Comparison of ENCODE assay signal across 2 cellular contexts in the genomic region with DNA sequence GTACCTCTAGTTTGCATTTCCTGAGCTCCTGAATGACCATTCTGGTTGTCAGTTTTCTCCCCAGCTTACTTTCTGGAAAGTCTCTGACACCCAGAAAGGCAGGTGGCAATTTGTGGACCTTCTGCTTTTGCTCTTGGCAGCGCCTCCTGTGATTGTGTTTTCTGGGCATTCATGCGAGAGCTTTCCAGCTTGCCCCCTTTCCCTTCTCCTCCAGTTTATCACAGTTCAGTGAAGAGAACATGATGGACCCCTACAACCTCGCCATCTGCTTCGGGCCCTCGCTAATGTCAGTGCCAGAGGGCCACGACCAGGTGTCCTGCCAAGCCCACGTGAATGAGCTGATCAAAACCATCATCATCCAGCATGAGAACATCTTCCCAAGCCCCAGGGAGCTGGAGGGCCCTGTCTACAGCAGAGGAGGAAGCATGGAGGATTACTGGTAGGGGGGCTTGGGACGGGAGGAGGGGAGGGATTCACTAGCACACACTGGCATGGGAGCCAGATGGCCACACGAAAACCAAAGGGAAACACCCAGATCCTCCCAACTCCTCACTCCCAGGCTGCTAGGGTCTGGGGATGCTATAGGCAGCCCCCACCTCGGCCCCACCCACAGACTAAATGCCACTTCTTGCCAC.
TF ChIP-seq lines count a peak whose summit lies in the region.

No MANE protein-coding gene starts in this region.

TF ChIP-seq in IMR-90, 13 proteins besides CTCF, POLR2A, EP300 and RAD21:
- no peak for TF ChIP-seq RFX5 (IDR thresholded peaks at IDR 0.05; ENCODE audit: low read depth, low read length)
- TF ChIP-seq, protein P1, sequence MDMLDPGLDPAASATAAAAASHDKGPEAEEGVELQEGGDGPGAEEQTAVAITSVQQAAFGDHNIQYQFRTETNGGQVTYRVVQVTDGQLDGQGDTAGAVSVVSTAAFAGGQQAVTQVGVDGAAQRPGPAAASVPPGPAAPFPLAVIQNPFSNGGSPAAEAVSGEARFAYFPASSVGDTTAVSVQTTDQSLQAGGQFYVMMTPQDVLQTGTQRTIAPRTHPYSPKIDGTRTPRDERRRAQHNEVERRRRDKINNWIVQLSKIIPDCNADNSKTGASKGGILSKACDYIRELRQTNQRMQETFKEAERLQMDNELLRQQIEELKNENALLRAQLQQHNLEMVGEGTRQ (IDR thresholded peaks at IDR 0.05; ENCODE audit: low read depth, low read length), result no peak
- no peak for TF ChIP-seq FOS (IDR thresholded peaks at IDR 0.05; ENCODE audit: low read depth, low read length)
- TF ChIP-seq BHLHE40 (IDR thresholded peaks at IDR 0.05; ENCODE audit: low read depth, low read length), result no peak
- TF ChIP-seq RCOR1 (IDR thresholded peaks at IDR 0.05; ENCODE audit: insufficient replicate concordance, low read length), result no peak
- no peak for TF ChIP-seq CEBPB (IDR thresholded peaks at IDR 0.05; ENCODE audit: low read depth, low read length)
- TF ChIP-seq CHD1 (IDR thresholded peaks at IDR 0.05; ENCODE audit: low read depth, low read length), result no peak
- TF ChIP-seq NFE2L2 (IDR thresholded peaks at IDR 0.05; ENCODE audit: low read depth, low read length), result no peak
- TF ChIP-seq MAFK (IDR thresholded peaks at IDR 0.05; ENCODE audit: low read depth, low read length), result no peak
- TF ChIP-seq SMC3 (IDR thresholded peaks at IDR 0.05; ENCODE audit: low read depth, low read length), result no peak
TF ChIP-seq in IMR-90: peak in this region for 0.

TF ChIP-seq in HEK293T, 16 proteins besides CTCF, POLR2A, EP300 and RAD21:
- TF ChIP-seq ARNT (IDR thresholded peaks at IDR 0.05), result no peak
- TF ChIP-seq L3MBTL2 (conservative IDR thresholded peaks at IDR 0.05), result no peak
